13 cellular contexts compared by ENCODE assay signal in genomic region chr9:4769321-4770080, GRCh38. TPM values are rescaled to one million over a fixed set of nuclear protein-coding genes. Genes with fewer than 3 reads are reported as not detected.
DNase-seq lines count a peak whose midpoint lies in the region; ATAC-seq, FAIRE-seq and TF ChIP-seq lines count a peak whose summit lies in the region.
"Had no signal": no experiment of that assay in that cellular context is flagged by ENCODE, and none has a peak within 500 bp of the region (broad histone marks: within the 10 kb centered on the region; RNA-seq: fewer than 3 reads in every experiment).

No MANE protein-coding gene starts in this region.

- WGBS in GM12878 (ENCODE audit: insufficient coverage, insufficient replicate concordance, low lambda C conversion rate, missing lambda C conversion rate), result 65% methylated on average over 7 of the region's 7 CpGs

- TF ChIP-seq CTCF in GM12878 (IDR thresholded peaks at IDR 0.05 in 2 of 3, conservative IDR thresholded peaks at IDR 0.05 in 1 of 3; ENCODE audit: control insufficient read depth in 2 of 3, extremely low read depth in 1 of 3, insufficient read depth in 1 of 3, low read depth in 3 of 3, low read length in 3 of 3), result no peak

- SMC1A ChIA-PET in GM12878 (lab: Charles Lee; ENCODE audit: uncharacterized antibody, unreplicated experiment), result no interaction called here

- CTCF ChIA-PET in activated naive CD4-positive, alpha-beta T cell treated with anti-CD3 and anti-CD28 coated beads for 36 hours (lab: Charles Lee), result interaction anchor here (0.6 to 1.0 kb wide), 4 partner anchors 10 to 171 kb away, joined by 3 to 5 read pairs (median 4); no protein-coding TSS in a partner anchor
- CTCF ChIA-PET in GM12878 (lab: Yijun Ruan, JAX), result interaction anchor here (0.5 to 2.8 kb wide), 3 partner anchors 10 to 154 kb away, joined by 3 to 15 read pairs (median 5); no protein-coding TSS in a partner anchor
- CTCF ChIA-PET in CD8-positive, alpha-beta memory T cell (lab: Charles Lee), result interaction anchor here (1.4 to 3.0 kb wide), 2 partner anchors 10 to 218 kb away, joined by 3 to 13 read pairs; no protein-coding TSS in a partner anchor
- CTCF ChIA-PET in activated naive CD4-positive, alpha-beta T cell treated with anti-CD3 and anti-CD28 coated beads, Interleukin-2, amount 10 ng/mL, durations not matched to agents 7 days and 5 days (lab: Charles Lee), result interaction anchor here (0.9 to 1.4 kb wide), 2 partner anchors 10 to 155 kb away, joined by 3 read pairs; no protein-coding TSS in a partner anchor

- H3K4me1 ChIP-seq in GM12878 (ENCODE audit: control insufficient read depth, insufficient read depth, low read length), result peaks cover 5% of the 10 kb centered on the region; the same call in 1 of the 2 replicates
- H3K4me1 ChIP-seq in CD8-positive, alpha-beta memory T cell (ENCODE audit: insufficient read depth, low read length), result no peaks in the 10 kb centered on the region
- H3K4me1 ChIP-seq: BE2C had no signal

- H3K27ac ChIP-seq in GM12878 (ENCODE audit: control insufficient read depth, insufficient read depth), result no peak overlapping the region
- no peak overlapping the region for H3K27ac ChIP-seq in CD8-positive, alpha-beta memory T cell (ENCODE audit: low read depth, low read length)
- H3K27ac ChIP-seq: WERI-Rb-1 had no signal

- TF ChIP-seq RAD21 in GM12878 (IDR thresholded peaks at IDR 0.05; ENCODE audit: insufficient read depth, low read depth, low read length), result no peak

- POLR2A ChIA-PET in GM12878 (lab: Charles Lee), result no interaction called here
- POLR2A ChIA-PET in CD8-positive, alpha-beta memory T cell (lab: Charles Lee), result no interaction called here

- TF ChIP-seq POLR2A in GM12878 (IDR thresholded peaks at IDR 0.05; ENCODE audit: low read depth, low read length), result no peak

- intact Hi-C loops in activated naive CD4-positive, alpha-beta T cell treated with anti-CD3 and anti-CD28 coated beads for 36 hours (cut with micrococcal nuclease), result no loop called here
- intact Hi-C loops in GM12878 (cut with micrococcal nuclease; ENCODE audit: unreplicated experiment), result no loop called here

- no peaks in the 10 kb centered on the region; the same call in 2 of the 3 replicates for H3K9me3 ChIP-seq in GM12878 (replicated peaks; ENCODE audit: control insufficient read depth, insufficient read depth, low read length)
- H3K9me3 ChIP-seq in CD8-positive, alpha-beta memory T cell (ENCODE audit: low read length), result no peaks in the 10 kb centered on the region
- H3K9me3 ChIP-seq: BE2C had no signal

- no peaks in the 10 kb centered on the region for H4K20me1 ChIP-seq in GM12878 (ENCODE audit: control insufficient read depth, insufficient read depth)

- no peak overlapping the region for H3K4me3 Mint-ChIP-seq in activated naive CD4-positive, alpha-beta T cell treated with anti-CD3 and anti-CD28 coated beads for 36 hours
- H3K4me3 Mint-ChIP-seq in stimulated activated naive B cell treated with anti-CD40 and anti-IgM and Interleukin-4, amounts not matched to agents 10 μg/mL and 1 μg/mL and 100 μg/mL, for 72 hours, result no peak overlapping the region
- no peak overlapping the region for H3K4me3 Mint-ChIP-seq in CD8-positive, alpha-beta memory T cell
- H3K4me3 Mint-ChIP-seq in activated naive CD4-positive, alpha-beta T cell treated with anti-CD3 and anti-CD28 coated beads, Interleukin-2, amount 10 ng/mL, durations not matched to agents 7 days and 5 days, result no peak overlapping the region
- H3K4me3 Mint-ChIP-seq: naive B cell had no signal

- RAD21 ChIA-PET in GM12878 (lab: Charles Lee; ENCODE audit: unreplicated experiment), result no interaction called here

- H3K4me2 ChIP-seq in GM12878 (ENCODE audit: control insufficient read depth, insufficient read depth), result no peak overlapping the region
- H3K4me2 ChIP-seq: smooth muscle cell had no signal

- H3K36me3 ChIP-seq in GM12878 (ENCODE audit: control insufficient read depth in 2 of 2, insufficient read depth in 2 of 2, low read length in 1 of 2), result no peaks in the 10 kb centered on the region
- H3K36me3 ChIP-seq in CD8-positive, alpha-beta memory T cell (ENCODE audit: insufficient read depth, low read length), result no peaks in the 10 kb centered on the region
- H3K36me3 ChIP-seq: BE2C, WERI-Rb-1 had no signal

- H3K4me3 ChIP-seq in GM12878, result no peak overlapping the region
- no peak overlapping the region for H3K4me3 ChIP-seq in CD8-positive, alpha-beta memory T cell (ENCODE audit: low read length)
- H3K4me3 ChIP-seq: smooth muscle cell had no signal

- no peaks in the 10 kb centered on the region for H3K27me3 ChIP-seq in GM12878 (replicated peaks in 1 of 2; ENCODE audit: control insufficient read depth in 2 of 2, insufficient read depth in 2 of 2, low read length in 1 of 2)
- no peaks in the 10 kb centered on the region for H3K27me3 ChIP-seq in CD8-positive, alpha-beta memory T cell (ENCODE audit: insufficient read depth, low read length, poor library complexity, severe bottlenecking)
- H3K27me3 ChIP-seq: BE2C had no signal

- H2AFZ ChIP-seq in GM12878 (ENCODE audit: control insufficient read depth, low read depth, low read length), result no peak overlapping the region; the same call in 1 of the 2 replicates

- no peak overlapping the region for H3K9ac ChIP-seq in GM12878 (ENCODE audit: control insufficient read depth, insufficient read depth, low read length)

- peak; percentile 61 for DNase-seq in activated naive CD4-positive, alpha-beta T cell treated with anti-CD3 and anti-CD28 coated beads for 36 hours
- no peak for DNase-seq in activated naive CD4-positive, alpha-beta T cell treated with anti-CD3 and anti-CD28 coated beads, Interleukin-2, amount 50 U/mL, for 16 hours
- DNase-seq in HTR-8/SVneo (ENCODE audit: insufficient read length, low spot score) (peak; percentile 53), GM12878 (ENCODE audit: low read depth, low spot score) (no peak), DMS114 treated with DMSO at 0.1 percent for 48 hours (lab: John Stamatoyannopoulos, UW; ENCODE audit: unreplicated experiment) (no peak)
- DNase-seq in stimulated activated naive B cell treated with anti-CD40 and anti-IgM and Interleukin-4, amounts not matched to agents 10 μg/mL and 1 μg/mL and 100 μg/mL, for 72 hours, result no peak
- DNase-seq in CD8-positive, alpha-beta memory T cell, result no peak
- DNase-seq in activated naive CD4-positive, alpha-beta T cell treated with anti-CD3 and anti-CD28 coated beads, Interleukin-2, amount 10 ng/mL, durations not matched to agents 7 days and 5 days, result no peak
- DNase-seq: BE2C; effector memory CD4-positive, alpha-beta T cell; naive B cell; WERI-Rb-1 had no signal

- no peaks in the 10 kb centered on the region for H3K27me3 Mint-ChIP-seq in activated naive CD4-positive, alpha-beta T cell treated with anti-CD3 and anti-CD28 coated beads for 36 hours (ENCODE audit: low read depth)
- H3K27me3 Mint-ChIP-seq in stimulated activated naive B cell treated with anti-CD40 and anti-IgM and Interleukin-4, amounts not matched to agents 10 μg/mL and 1 μg/mL and 100 μg/mL, for 72 hours, result peaks cover 0 to 4% of the 10 kb centered on the region in 2 donors
- no peaks in the 10 kb centered on the region for H3K27me3 Mint-ChIP-seq in CD8-positive, alpha-beta memory T cell
- H3K27me3 Mint-ChIP-seq in activated naive CD4-positive, alpha-beta T cell treated with anti-CD3 and anti-CD28 coated beads, Interleukin-2, amount 10 ng/mL, durations not matched to agents 7 days and 5 days, result no peaks in the 10 kb centered on the region

- no TSS peak for BruUV-seq in GM12878 (replicated peaks; lab: Mats Ljungman, UMichigan)

- peak; percentile 68 for ATAC-seq in GM12878
- ATAC-seq in stimulated activated naive B cell treated with anti-CD40 and anti-IgM and Interleukin-4, amounts not matched to agents 10 μg/mL and 1 μg/mL and 100 μg/mL, for 72 hours (replicated peaks), result peak; percentile 52 to 79

- no peak for TF ChIP-seq EP300 in GM12878 (IDR thresholded peaks at IDR 0.05; ENCODE audit: borderline replicate concordance in 1 of 2, control insufficient read depth in 1 of 2, low read depth in 2 of 2, low read length in 2 of 2)

- in situ Hi-C loops in GM12878 (cut with MboI), result no loop called here

- peaks cover 3% of the 10 kb centered on the region for H3K9me3 Mint-ChIP-seq in activated naive CD4-positive, alpha-beta T cell treated with anti-CD3 and anti-CD28 coated beads for 36 hours
- H3K9me3 Mint-ChIP-seq in stimulated activated naive B cell treated with anti-CD40 and anti-IgM and Interleukin-4, amounts not matched to agents 10 μg/mL and 1 μg/mL and 100 μg/mL, for 72 hours, result no peaks in the 10 kb centered on the region
- no peaks in the 10 kb centered on the region for H3K9me3 Mint-ChIP-seq in CD8-positive, alpha-beta memory T cell
- H3K9me3 Mint-ChIP-seq in activated naive CD4-positive, alpha-beta T cell treated with anti-CD3 and anti-CD28 coated beads, Interleukin-2, amount 10 ng/mL, durations not matched to agents 7 days and 5 days, result no peaks in the 10 kb centered on the region

- FAIRE-seq in HTR-8/SVneo (lab: Jason Lieb, UNC), result no peak
- no peak for FAIRE-seq in GM12878 (lab: Jason Lieb, UNC)

- H3K79me2 ChIP-seq in GM12878 (ENCODE audit: control insufficient read depth, insufficient read depth, low read length), result no peaks in the 10 kb centered on the region

- no peaks in the 10 kb centered on the region for H3K36me3 Mint-ChIP-seq in activated naive CD4-positive, alpha-beta T cell treated with anti-CD3 and anti-CD28 coated beads for 36 hours (ENCODE audit: low read depth)
- H3K36me3 Mint-ChIP-seq in stimulated activated naive B cell treated with anti-CD40 and anti-IgM and Interleukin-4, amounts not matched to agents 10 μg/mL and 1 μg/mL and 100 μg/mL, for 72 hours, result peaks cover 0 to 2% of the 10 kb centered on the region in 2 donors
- H3K36me3 Mint-ChIP-seq in CD8-positive, alpha-beta memory T cell, result peaks cover 0 to 2% (median 0%) of the 10 kb centered on the region in 3 donors
- H3K36me3 Mint-ChIP-seq in activated naive CD4-positive, alpha-beta T cell treated with anti-CD3 and anti-CD28 coated beads, Interleukin-2, amount 10 ng/mL, durations not matched to agents 7 days and 5 days, result no peaks in the 10 kb centered on the region
- H3K36me3 Mint-ChIP-seq: naive B cell had no signal

- peaks cover 8% of the 10 kb centered on the region for H3K4me1 Mint-ChIP-seq in activated naive CD4-positive, alpha-beta T cell treated with anti-CD3 and anti-CD28 coated beads for 36 hours (ENCODE audit: low read depth)
- peaks cover 0 to 2% of the 10 kb centered on the region in 2 donors for H3K4me1 Mint-ChIP-seq in stimulated activated naive B cell treated with anti-CD40 and anti-IgM and Interleukin-4, amounts not matched to agents 10 μg/mL and 1 μg/mL and 100 μg/mL, for 72 hours
- H3K4me1 Mint-ChIP-seq in CD8-positive, alpha-beta memory T cell, result no peaks in the 10 kb centered on the region
- H3K4me1 Mint-ChIP-seq in activated naive CD4-positive, alpha-beta T cell treated with anti-CD3 and anti-CD28 coated beads, Interleukin-2, amount 10 ng/mL, durations not matched to agents 7 days and 5 days, result peaks cover 3% of the 10 kb centered on the region
- H3K4me1 Mint-ChIP-seq: naive B cell had no signal

- H3K27ac Mint-ChIP-seq in activated naive CD4-positive, alpha-beta T cell treated with anti-CD3 and anti-CD28 coated beads for 36 hours, result no peak overlapping the region
- no peak overlapping the region for H3K27ac Mint-ChIP-seq in stimulated activated naive B cell treated with anti-CD40 and anti-IgM and Interleukin-4, amounts not matched to agents 10 μg/mL and 1 μg/mL and 100 μg/mL, for 72 hours
- H3K27ac Mint-ChIP-seq in CD8-positive, alpha-beta memory T cell, result no peak overlapping the region
- no peak overlapping the region for H3K27ac Mint-ChIP-seq in activated naive CD4-positive, alpha-beta T cell treated with anti-CD3 and anti-CD28 coated beads, Interleukin-2, amount 10 ng/mL, durations not matched to agents 7 days and 5 days
- H3K27ac Mint-ChIP-seq: naive B cell had no signal

RNA-seq across cellular contexts. Expression of gene RCL1, which starts 23.2 kb away (rescaled TPM):
- 10 to 100 TPM; 26.9 to 30.7 TPM for total RNA-seq in activated naive CD4-positive, alpha-beta T cell treated with anti-CD3 and anti-CD28 coated beads for 36 hours
- total RNA-seq in GM12878 (2013; cell fraction: nucleolus; rRNA removed), result 51.9 and 58.3 TPM in 2 replicates
- 42.0 and 44.3 TPM in 2 replicates for total RNA-seq in GM12878 (2014; rRNA removed)
- 28.1 and 28.7 TPM in 2 replicates for total RNA-seq in GM12878 (2014; rRNA removed; fragmentation: Illumina TruSeq; extraction: Trizol)
- total RNA-seq in GM12878 (2021), result 32.3 and 33.2 TPM in 2 replicates
- 11.5 TPM for polyA plus RNA-seq in GM12878 (2011; ENCODE audit: low read depth)
- polyA plus RNA-seq in GM12878 (2011; rRNA removed), result 14.1 and 21.1 TPM in 2 replicates
- 22.0 and 26.6 TPM in 2 replicates for polyA plus RNA-seq in GM12878 (2011; cell fraction: cytosol; rRNA removed)
- 34.5 and 44.1 TPM in 2 replicates for polyA plus RNA-seq in GM12878 (2011; cell fraction: nucleus; rRNA removed)
- 15.4 and 17.0 TPM in 2 replicates for polyA plus RNA-seq in GM12878 (2012)
- polyA plus RNA-seq in GM12878 (2014; fragmentation: Illumina TruSeq; extraction: Trizol), result 38.0 and 45.2 TPM in 2 replicates
- 10 to 100 TPM; 21.1 to 28.6 TPM for polyA plus RNA-seq in GM12878 (2014; fragmentation: Nextera tagmentation; extraction: Ambion mirVana)
- 27.5 and 29.8 TPM in 2 replicates for polyA plus RNA-seq in GM12878 (2014; rRNA removed)
- 10 to 100 TPM; 43.4 to 46.8 TPM for polyA plus RNA-seq in GM12878 (2016; fragmentation: Nextera tagmentation; extraction: Ambion mirVana)
- polyA minus RNA-seq in GM12878 (2011; rRNA and poly(A)+ RNA removed), result 23.5 and 29.4 TPM in 2 replicates
- 12.0 and 13.6 TPM in 2 replicates for polyA minus RNA-seq in GM12878 (2011; cell fraction: cytosol; rRNA and poly(A)+ RNA removed)
- 30.5 and 40.9 TPM in 2 replicates for polyA minus RNA-seq in GM12878 (2011; cell fraction: nucleus; rRNA and poly(A)+ RNA removed)
- 10 to 100 TPM; 36.5 to 39.1 TPM for total RNA-seq in CD8-positive, alpha-beta memory T cell
- 17.7 TPM for polyA plus RNA-seq in CD8-positive, alpha-beta memory T cell

RNA-seq across cellular contexts. Expression of gene AK3, which starts 28.5 kb away (rescaled TPM):
- 10 to 100 TPM; 50.2 to 50.9 TPM for total RNA-seq in activated naive CD4-positive, alpha-beta T cell treated with anti-CD3 and anti-CD28 coated beads for 36 hours
- 25.0 and 26.9 TPM in 2 replicates for total RNA-seq in GM12878 (2013; cell fraction: nucleolus; rRNA removed)
- 71.8 and 86.6 TPM in 2 replicates for total RNA-seq in GM12878 (2014; rRNA removed)
- 34.7 and 38.2 TPM in 2 replicates for total RNA-seq in GM12878 (2014; rRNA removed; fragmentation: Illumina TruSeq; extraction: Trizol)
- total RNA-seq in GM12878 (2021), result 32.4 and 35.6 TPM in 2 replicates
- 13.1 TPM for polyA plus RNA-seq in GM12878 (2011; ENCODE audit: low read depth)
- polyA plus RNA-seq in GM12878 (2011; rRNA removed), result 44.5 and 69.0 TPM in 2 replicates
- polyA plus RNA-seq in GM12878 (2011; cell fraction: cytosol; rRNA removed), result 16.4 and 19.2 TPM in 2 replicates
- 17.0 and 19.5 TPM in 2 replicates for polyA plus RNA-seq in GM12878 (2011; cell fraction: nucleus; rRNA removed)
- polyA plus RNA-seq in GM12878 (2012), result 29.5 and 34.0 TPM in 2 replicates
- 44.2 and 60.1 TPM in 2 replicates for polyA plus RNA-seq in GM12878 (2014; fragmentation: Illumina TruSeq; extraction: Trizol)
- polyA plus RNA-seq in GM12878 (2014; fragmentation: Nextera tagmentation; extraction: Ambion mirVana), result 10 to 100 TPM; 14.2 to 26.2 TPM
- polyA plus RNA-seq in GM12878 (2014; rRNA removed), result 43.6 and 54.8 TPM in 2 replicates
- polyA plus RNA-seq in GM12878 (2016; fragmentation: Nextera tagmentation; extraction: Ambion mirVana), result 10 to 100 TPM; 50.6 to 52.5 TPM
- polyA minus RNA-seq in GM12878 (2011; rRNA and poly(A)+ RNA removed), result 16.2 TPM in 2 replicates
- polyA minus RNA-seq in GM12878 (2011; cell fraction: cytosol; rRNA and poly(A)+ RNA removed), result 19.2 and 27.1 TPM in 2 replicates
- 18.9 and 33.4 TPM in 2 replicates for polyA minus RNA-seq in GM12878 (2011; cell fraction: nucleus; rRNA and poly(A)+ RNA removed)
- 10 to 100 TPM; 25.3 to 29.8 TPM for total RNA-seq in CD8-positive, alpha-beta memory T cell
- polyA plus RNA-seq in CD8-positive, alpha-beta memory T cell, result 42.0 TPM

Comparison
In these comparisons a context has a peak if more than half of its experiments do, and no peak if none do; other contexts are left out.
1. DNase-seq: peak in activated naive CD4-positive, alpha-beta T cell treated with anti-CD3 and anti-CD28 coated beads for 36 hours (single experiment) and HTR-8/SVneo (single experiment); none in activated naive CD4-positive, alpha-beta T cell treated with anti-CD3 and anti-CD28 coated beads, Interleukin-2, amount 50 U/mL, for 16 hours (single experiment), GM12878 (single experiment), stimulated activated naive B cell treated with anti-CD40 and anti-IgM and Interleukin-4, amounts not matched to agents 10 μg/mL and 1 μg/mL and 100 μg/mL, for 72 hours (single experiment), CD8-positive, alpha-beta memory T cell (0 of 5), activated naive CD4-positive, alpha-beta T cell treated with anti-CD3 and anti-CD28 coated beads, Interleukin-2, amount 10 ng/mL, durations not matched to agents 7 days and 5 days (single experiment) and DMS114 treated with DMSO at 0.1 percent for 48 hours (single experiment).